Comparison of ENCODE assay signal across 17 cellular contexts in the genomic region with DNA sequence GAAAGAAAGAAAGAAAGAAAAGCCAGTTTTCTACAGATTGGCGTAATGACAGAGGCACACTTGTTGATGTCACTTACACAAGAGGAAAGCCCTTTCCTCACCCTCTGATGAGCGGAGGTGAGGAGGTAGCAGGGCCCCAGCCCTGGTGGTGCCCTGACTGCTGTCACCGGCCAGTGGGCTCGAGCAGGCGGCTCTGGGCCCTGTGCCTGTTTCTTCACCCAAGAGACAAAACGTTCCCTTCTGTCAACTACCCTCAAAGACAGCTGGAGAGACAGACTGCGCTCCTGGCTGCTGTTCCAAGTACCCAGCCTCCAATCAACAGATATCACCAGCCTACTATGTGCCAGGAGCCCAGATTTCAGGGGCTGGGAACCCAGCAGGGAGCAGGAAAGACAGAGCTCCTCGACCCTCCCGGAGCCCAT. TPM values are rescaled to one million over a fixed set of nuclear protein-coding genes. Genes with fewer than 3 reads are reported as not detected.
A peak's percentile ranks its signal among the peaks of the same experiment; 100 is the strongest.
DNase-seq lines count a peak whose midpoint lies in the region; TF ChIP-seq lines count a peak whose summit lies in the region.
"Had no signal": no experiment of that assay in that cellular context is flagged by ENCODE, and none has a peak within 500 bp of the region (broad histone marks: within the 10 kb centered on the region; RNA-seq: fewer than 3 reads in every experiment).

No MANE protein-coding gene starts in this region.

- no peaks in the 10 kb centered on the region for H3K36me3 ChIP-seq in mammary epithelial cell (ENCODE audit: insufficient read depth, low read length)
- H3K36me3 ChIP-seq in endodermal cell (ENCODE audit: control insufficient read depth, insufficient read depth, low read length) = no peaks in the 10 kb centered on the region
- H3K36me3 ChIP-seq in vagina = no peaks in the 10 kb centered on the region
- H3K36me3 ChIP-seq: brain microvascular endothelial cell had no signal

- no peak for DNase-seq in MCF 10A (ENCODE audit: unreplicated experiment)
- no peak for DNase-seq in mammary epithelial cell
- no peak for DNase-seq in endodermal cell
- DNase-seq in midbrain (lab: John Stamatoyannopoulos, UW) = peak; percentile 19
- no peak for DNase-seq in vagina (ENCODE audit: extremely low spot score in 2 of 2)
- DNase-seq in activated gamma-delta T cell (lab: John Stamatoyannopoulos, UW) = no peak
- no peak for DNase-seq in hepatic stellate cell (ENCODE audit: low spot score)
- DNase-seq in NCI-H1105 treated with DMSO at 0.1 percent for 48 hours (lab: John Stamatoyannopoulos, UW) = no peak
- DNase-seq: ACHN; activated CD8-positive, alpha-beta memory T cell treated with anti-CD3 and anti-CD28 coated beads, Interleukin-2, amount 10 ng/mL, durations not matched to agents 7 days and 5 days; activated naive CD4-positive, alpha-beta T cell treated with anti-CD3 and anti-CD28 coated beads, Interleukin-2, amount 10 ng/mL, durations not matched to agents 7 days and 5 days; brain microvascular endothelial cell; COR-L47; GOT3 had no signal

- peak overlapping the region; percentile 72 for H3K27ac Mint-ChIP-seq in MCF 10A (ENCODE audit: low read depth, unreplicated experiment)
- peak overlapping the region; percentile 44 for H3K27ac Mint-ChIP-seq in endodermal cell
- H3K27ac Mint-ChIP-seq: activated CD8-positive, alpha-beta memory T cell treated with anti-CD3 and anti-CD28 coated beads, Interleukin-2, amount 10 ng/mL, durations not matched to agents 7 days and 5 days; activated naive CD4-positive, alpha-beta T cell treated with anti-CD3 and anti-CD28 coated beads, Interleukin-2, amount 10 ng/mL, durations not matched to agents 7 days and 5 days had no signal

- H3K9me3 Mint-ChIP-seq in MCF 10A (ENCODE audit: unreplicated experiment) = no peaks in the 10 kb centered on the region
- no peaks in the 10 kb centered on the region for H3K9me3 Mint-ChIP-seq in endodermal cell
- H3K9me3 Mint-ChIP-seq: activated naive CD4-positive, alpha-beta T cell treated with anti-CD3 and anti-CD28 coated beads, Interleukin-2, amount 10 ng/mL, durations not matched to agents 7 days and 5 days had no signal

- H3K9ac ChIP-seq in mammary epithelial cell (ENCODE audit: insufficient read depth, low read length) (no peak overlapping the region), endodermal cell (ENCODE audit: extremely low read depth, low read length, poor library complexity, severe bottlenecking) (no peak overlapping the region)

- no peak overlapping the region for H3K4me3 Mint-ChIP-seq in MCF 10A (ENCODE audit: unreplicated experiment)
- no peak overlapping the region for H3K4me3 Mint-ChIP-seq in endodermal cell
- H3K4me3 Mint-ChIP-seq: activated CD8-positive, alpha-beta memory T cell treated with anti-CD3 and anti-CD28 coated beads, Interleukin-2, amount 10 ng/mL, durations not matched to agents 7 days and 5 days; activated naive CD4-positive, alpha-beta T cell treated with anti-CD3 and anti-CD28 coated beads, Interleukin-2, amount 10 ng/mL, durations not matched to agents 7 days and 5 days had no signal

- H3K9me3 ChIP-seq in mammary epithelial cell (replicated peaks; ENCODE audit: insufficient read depth, low read length) (no peaks in the 10 kb centered on the region), endodermal cell (ENCODE audit: control insufficient read depth, low read length) (no peaks in the 10 kb centered on the region), vagina (no peaks in the 10 kb centered on the region)

- peaks cover 10% of the 10 kb centered on the region for H3K36me3 Mint-ChIP-seq in MCF 10A (ENCODE audit: insufficient read depth, unreplicated experiment)
- H3K36me3 Mint-ChIP-seq in endodermal cell (ENCODE audit: low read depth) = peaks cover 9% of the 10 kb centered on the region
- H3K36me3 Mint-ChIP-seq: activated CD8-positive, alpha-beta memory T cell treated with anti-CD3 and anti-CD28 coated beads, Interleukin-2, amount 10 ng/mL, durations not matched to agents 7 days and 5 days had no signal

- intact Hi-C loops in MCF 10A (cut with micrococcal nuclease) (no loop called here), mammary epithelial cell (cut with micrococcal nuclease) (no loop called here), vagina (cut with DNase I) (no loop called here)

- TF ChIP-seq CTCF in MCF 10A (IDR thresholded peaks at IDR 0.05; ENCODE audit: unreplicated experiment) (no peak), mammary epithelial cell (conservative IDR thresholded peaks at IDR 0.05 in 1 of 2, IDR thresholded peaks at IDR 0.05 in 1 of 2; ENCODE audit: extremely low read depth in 1 of 2, insufficient read depth in 1 of 2, low read depth in 1 of 2, low read length in 2 of 2) (no peak), endodermal cell (conservative IDR thresholded peaks at IDR 0.05) (no peak), vagina (IDR thresholded peaks at IDR 0.05) (no peak)

- no peak overlapping the region for H3K4me2 ChIP-seq in mammary epithelial cell (ENCODE audit: insufficient read depth, low read depth, low read length)

- in situ Hi-C loops in mammary epithelial cell (cut with MboI; ENCODE audit: low sequenced_read_pairs in 2 of 2) = no loop called here

- H3K4me3 ChIP-seq in mammary epithelial cell (replicated peaks in 1 of 3; ENCODE audit: insufficient read depth in 1 of 3, low read depth in 2 of 3, low read length in 3 of 3) (no peak overlapping the region), endodermal cell (ENCODE audit: low read length) (no peak overlapping the region), vagina (no peak overlapping the region)

- no TSS peak for BruUV-seq in MCF 10A (replicated peaks; lab: Mats Ljungman, UMichigan)
- BruUV-seq in mammary epithelial cell (replicated peaks; lab: Mats Ljungman, UMichigan) = no TSS peak

- H3K4me1 Mint-ChIP-seq in MCF 10A (ENCODE audit: insufficient read depth, unreplicated experiment) (peaks cover 34% of the 10 kb centered on the region), endodermal cell (peaks cover 39% of the 10 kb centered on the region)

- no peaks in the 10 kb centered on the region for H3K27me3 ChIP-seq in mammary epithelial cell (ENCODE audit: insufficient read depth, low read length)
- H3K27me3 ChIP-seq in endodermal cell (ENCODE audit: control insufficient read depth, insufficient read depth, low read length, poor library complexity, severe bottlenecking) = no peaks in the 10 kb centered on the region
- no peaks in the 10 kb centered on the region for H3K27me3 ChIP-seq in vagina
- H3K27me3 ChIP-seq: brain microvascular endothelial cell had no signal

- WGBS in mammary epithelial cell (ENCODE audit: low coverage, missing lambda C conversion rate) = 100% methylated on average over 6 of the region's 9 CpGs
- 93 to 95% methylated on average over 4 to 9 of the region's 9 CpGs for WGBS in endodermal cell (ENCODE audit: insufficient coverage in 1 of 2, insufficient read length in 1 of 2), 2 experiments

- H3K79me2 ChIP-seq in mammary epithelial cell (ENCODE audit: insufficient read depth, low read length) = peaks cover 93% of the 10 kb centered on the region

- H3K27ac ChIP-seq in mammary epithelial cell (ENCODE audit: insufficient read depth, low read depth, low read length) (no peak overlapping the region), endodermal cell (ENCODE audit: low read depth, low read length) (no peak overlapping the region), vagina (peak overlapping the region; percentile 62)
- H3K27ac ChIP-seq: brain microvascular endothelial cell had no signal

- H3K27me3 Mint-ChIP-seq in MCF 10A (ENCODE audit: insufficient read depth, unreplicated experiment) = no peaks in the 10 kb centered on the region
- no peaks in the 10 kb centered on the region for H3K27me3 Mint-ChIP-seq in endodermal cell (ENCODE audit: insufficient read depth)
- H3K27me3 Mint-ChIP-seq: activated CD8-positive, alpha-beta memory T cell treated with anti-CD3 and anti-CD28 coated beads, Interleukin-2, amount 10 ng/mL, durations not matched to agents 7 days and 5 days; activated naive CD4-positive, alpha-beta T cell treated with anti-CD3 and anti-CD28 coated beads, Interleukin-2, amount 10 ng/mL, durations not matched to agents 7 days and 5 days had no signal

- H4K20me1 ChIP-seq in mammary epithelial cell (ENCODE audit: insufficient read depth, low read length) = peaks cover 2% of the 10 kb centered on the region

- no peak overlapping the region for H2AFZ ChIP-seq in mammary epithelial cell (ENCODE audit: low read depth, low read length)

- dilution Hi-C loops in mammary epithelial cell (cut with HindIII; ENCODE audit: low sequenced_read_pairs) = loop anchor here (5.0 kb wide), 1 partner anchor 64 kb away; no protein-coding TSS in a partner anchor

- H3K4me1 ChIP-seq in mammary epithelial cell (ENCODE audit: insufficient read depth, low read length) (peaks cover 32% of the 10 kb centered on the region), endodermal cell (ENCODE audit: control insufficient read depth, insufficient read depth, low read length) (peaks cover 6% of the 10 kb centered on the region), vagina (peaks cover 82% of the 10 kb centered on the region)

- no peak for TF ChIP-seq POLR2A in vagina (IDR thresholded peaks at IDR 0.05)

- POLR2A ChIA-PET in MCF 10A (lab: Yijun Ruan, JAX) = interaction anchor here (1.8 kb wide), 1 partner anchor 9 kb away, joined by 10 read pairs; no protein-coding TSS in a partner anchor

- CTCF ChIA-PET in MCF 10A (lab: Yijun Ruan, JAX) (interaction anchor here (1.3 kb wide), 1 partner anchor 9 kb away, joined by 6 read pairs; no protein-coding TSS in a partner anchor), mammary epithelial cell (lab: Charles Lee; ENCODE audit: low non-redundant PET) (interaction anchor here (0.6 kb wide), 1 partner anchor 18 kb away, joined by 4 read pairs; no protein-coding TSS in a partner anchor)

RNA-seq across cellular contexts. Expression of a gene that starts 10.1 kb away (rescaled TPM):
- 33.7 and 38.7 TPM in 2 replicates for total RNA-seq in MCF 10A (2022)
- total RNA-seq in mammary epithelial cell = 10 to 100 TPM; 10.3 to 30.9 TPM
- polyA plus RNA-seq in mammary epithelial cell = 10.9 TPM
- 50.8 TPM for polyA minus RNA-seq in mammary epithelial cell
- 10 to 100 TPM; 35.1 to 43.8 TPM for total RNA-seq in endodermal cell
- 42.0 TPM for polyA plus RNA-seq in endodermal cell (2013, experiment 1 of 2)
- polyA plus RNA-seq in endodermal cell (2013, experiment 2 of 2) = 38.7 TPM
- total RNA-seq in vagina = 34.6 TPM

RNA-seq across cellular contexts. Expression of a gene that starts 34.3 kb away (rescaled TPM):
- total RNA-seq in MCF 10A (2022) (not detected in 2 replicates), mammary epithelial cell (not detected), endodermal cell (under 1 TPM in 1 of 2 donors, not detected in 1; 0.27 TPM), vagina (not detected)
- polyA plus RNA-seq in mammary epithelial cell = not detected
- not detected for polyA minus RNA-seq in mammary epithelial cell
- polyA plus RNA-seq in endodermal cell (2013, experiment 1 of 2) = not detected
- polyA plus RNA-seq in endodermal cell (2013, experiment 2 of 2) = not detected
- total RNA-seq: activated CD8-positive, alpha-beta memory T cell treated with anti-CD3 and anti-CD28 coated beads, Interleukin-2, amount 10 ng/mL, durations not matched to agents 7 days and 5 days; glomerular endothelial cell; kidney epithelial cell; myocyte had no signal

RNA-seq across cellular contexts. Expression of a gene that starts 34.6 kb away (rescaled TPM):
- total RNA-seq in MCF 10A (2022) (9.0 and 9.2 TPM in 2 replicates), mammary epithelial cell (1 to 10 TPM; 4.8 to 5.8 TPM), endodermal cell (1 to 10 TPM; 7.9 TPM), vagina (7.4 TPM)
- 4.2 TPM for polyA plus RNA-seq in mammary epithelial cell
- 2.9 TPM for polyA minus RNA-seq in mammary epithelial cell
- polyA plus RNA-seq in endodermal cell (2013, experiment 1 of 2) = 7.0 TPM
- polyA plus RNA-seq in endodermal cell (2013, experiment 2 of 2) = 7.9 TPM
